19 cellular contexts compared by ENCODE assay signal in genomic region chr11:6594142-6594768, GRCh38. TPM values are rescaled to one million over a fixed set of nuclear protein-coding genes. Genes with fewer than 3 reads are reported as not detected.
DNase-seq lines count a peak whose midpoint lies in the region; ATAC-seq and TF ChIP-seq lines count a peak whose summit lies in the region.
"Had no signal": no experiment of that assay in that cellular context is flagged by ENCODE, and none has a peak within 500 bp of the region (broad histone marks: within the 10 kb centered on the region; RNA-seq: fewer than 3 reads in every experiment).

No MANE protein-coding gene starts in this region.

- no peak overlapping the region for H3K27ac ChIP-seq in BLaER1
- H3K27ac ChIP-seq in lung (ENCODE audit: low read depth in 1 of 2, low read length in 1 of 2), result peak overlapping the region in 1 of 2 donors; percentile 10
- H3K27ac ChIP-seq: GM23248 had no signal

- peak overlapping the region; percentile 20 for H3K4me2 ChIP-seq in BLaER1

- H3K9me3 Mint-ChIP-seq in HFFc6, result no peaks in the 10 kb centered on the region
- H3K9me3 Mint-ChIP-seq in effector memory CD8-positive, alpha-beta T cell, result no peaks in the 10 kb centered on the region
- H3K9me3 Mint-ChIP-seq: activated naive CD4-positive, alpha-beta T cell treated with anti-CD3 and anti-CD28 coated beads, Interleukin-2, amount 50 U/mL, for 24 hours; activated T-cell treated with anti-CD3 and anti-CD28 coated beads, Interleukin-2, amount 50 U/mL, for 24 hours; dendritic cell treated with granulocyte-macrophage colony-stimulating factor and Interleukin-4, amounts not matched to agents 40 ng/mL and 50 ng/mL, for 4 days; stimulated activated effector memory CD8-positive, alpha-beta T cell treated with anti-CD3 and anti-CD28 coated beads, Interleukin-12 subunit alpha, Interleukin-12 subunit beta, amount 100 ng/mL, for 72 hours had no signal

- H3K27me3 ChIP-seq in BLaER1 (no peaks in the 10 kb centered on the region), lung (ENCODE audit: control insufficient read depth, insufficient read depth) (no peaks in the 10 kb centered on the region)
- H3K27me3 ChIP-seq: gastroesophageal sphincter, tibial artery had no signal

- H3K36me3 Mint-ChIP-seq in HFFc6 (ENCODE audit: low read depth), result peaks cover 32% of the 10 kb centered on the region
- H3K36me3 Mint-ChIP-seq in effector memory CD8-positive, alpha-beta T cell (ENCODE audit: insufficient read depth), result peaks cover 40% of the 10 kb centered on the region

- H3K4me1 Mint-ChIP-seq in HFFc6 (ENCODE audit: low read depth), result peaks cover 7% of the 10 kb centered on the region
- H3K4me1 Mint-ChIP-seq in effector memory CD8-positive, alpha-beta T cell (ENCODE audit: low read depth in 2 of 2), result peaks cover 20 to 31% of the 10 kb centered on the region in 2 donors

- H3K4me3 Mint-ChIP-seq in HFFc6, result no peak overlapping the region
- no peak overlapping the region for H3K4me3 Mint-ChIP-seq in effector memory CD8-positive, alpha-beta T cell
- H3K4me3 Mint-ChIP-seq: activated naive CD4-positive, alpha-beta T cell treated with anti-CD3 and anti-CD28 coated beads, Interleukin-2, amount 50 U/mL, for 24 hours; activated T-cell treated with anti-CD3 and anti-CD28 coated beads, Interleukin-2, amount 50 U/mL, for 24 hours; dendritic cell treated with granulocyte-macrophage colony-stimulating factor and Interleukin-4, amounts not matched to agents 40 ng/mL and 50 ng/mL, for 4 days; stimulated activated effector memory CD8-positive, alpha-beta T cell treated with anti-CD3 and anti-CD28 coated beads, Interleukin-12 subunit alpha, Interleukin-12 subunit beta, amount 100 ng/mL, for 72 hours had no signal

- no peak for ATAC-seq in effector memory CD8-positive, alpha-beta T cell (replicated peaks)
- ATAC-seq in lung (ENCODE audit: insufficient read depth, low FRiP score), result no peak
- ATAC-seq in GM18907 (IDR thresholded peaks at IDR 0.05; ENCODE audit: unreplicated experiment), result no peak
- ATAC-seq: gastroesophageal sphincter; stimulated activated effector memory CD8-positive, alpha-beta T cell treated with anti-CD3 and anti-CD28 coated beads, Interleukin-12 subunit alpha, Interleukin-12 subunit beta, amount 100 ng/mL, for 72 hours had no signal

- H4K20me1 ChIP-seq in BLaER1, result peaks cover 58% of the 10 kb centered on the region

- no peaks in the 10 kb centered on the region for H3K9me3 ChIP-seq in BLaER1
- H3K9me3 ChIP-seq in lung (ENCODE audit: control insufficient read depth in 2 of 2, insufficient read depth in 1 of 2, low read length in 1 of 2), result no peaks in the 10 kb centered on the region
- H3K9me3 ChIP-seq: Caco-2, gastroesophageal sphincter, tibial artery had no signal

- H3K4me3 ChIP-seq in BLaER1 (no peak overlapping the region), lung (no peak overlapping the region)
- H3K4me3 ChIP-seq: gastroesophageal sphincter, GM23248, tibial artery had no signal

- TF ChIP-seq CTCF in HFFc6 (IDR thresholded peaks at IDR 0.05) (peak; percentile 32; the same call in 1 of the 2 replicates), lung (IDR thresholded peaks at IDR 0.05; ENCODE audit: control extremely low read depth, extremely low read depth) (no peak)

- H3K4me1 ChIP-seq in BLaER1 (peaks cover 22% of the 10 kb centered on the region), lung (ENCODE audit: control insufficient read depth in 2 of 2, insufficient read depth in 2 of 2, low read length in 2 of 2) (peaks cover 3 to 34% of the 10 kb centered on the region in 2 donors)

- H3K36me3 ChIP-seq in BLaER1 (peaks cover 77% of the 10 kb centered on the region), lung (ENCODE audit: control insufficient read depth in 2 of 2, insufficient read depth in 2 of 2, low read length in 2 of 2) (peaks cover 11 to 16% of the 10 kb centered on the region in 2 donors)

- WGBS in lung, 2 donors, result 62 to 88% methylated on average over 3 of the region's 3 CpGs

- DNase-seq in HFFc6 (no peak), lung (ENCODE audit: low spot score) (peak; percentile 10), MV-4-11 (lab: John Stamatoyannopoulos, UW) (no peak), NCI-H187 treated with DMSO at 0.1 percent for 48 hours (lab: John Stamatoyannopoulos, UW) (no peak), NCI-H1694 (lab: John Stamatoyannopoulos, UW) (no peak)
- DNase-seq in effector memory CD8-positive, alpha-beta T cell, result no peak
- DNase-seq: activated T-cell treated with anti-CD3 and anti-CD28 coated beads, Interleukin-2, amount 50 U/mL, for 24 hours; Caco-2; erythroblast; GM23248; NCI-H1092 treated with DMSO at 0.1 percent for 48 hours; NCI-H526 treated with DMSO at 0.1 percent for 48 hours; tibial artery had no signal

- H3K27ac Mint-ChIP-seq in HFFc6, result 0 out of 2 replicates have a peak overlapping the region, but pooled peaks have one; percentile 29
- peak overlapping the region; percentile 10 to 26 for H3K27ac Mint-ChIP-seq in effector memory CD8-positive, alpha-beta T cell
- H3K27ac Mint-ChIP-seq: activated T-cell treated with anti-CD3 and anti-CD28 coated beads, Interleukin-2, amount 50 U/mL, for 24 hours; dendritic cell treated with granulocyte-macrophage colony-stimulating factor and Interleukin-4, amounts not matched to agents 40 ng/mL and 50 ng/mL, for 4 days; stimulated activated effector memory CD8-positive, alpha-beta T cell treated with anti-CD3 and anti-CD28 coated beads, Interleukin-12 subunit alpha, Interleukin-12 subunit beta, amount 100 ng/mL, for 72 hours had no signal

- no peaks in the 10 kb centered on the region; the same call in 1 of the 2 replicates for H3K27me3 Mint-ChIP-seq in HFFc6 (ENCODE audit: insufficient read depth)
- H3K27me3 Mint-ChIP-seq in effector memory CD8-positive, alpha-beta T cell, result no peaks in the 10 kb centered on the region
- H3K27me3 Mint-ChIP-seq: activated naive CD4-positive, alpha-beta T cell treated with anti-CD3 and anti-CD28 coated beads, Interleukin-2, amount 50 U/mL, for 24 hours; activated T-cell treated with anti-CD3 and anti-CD28 coated beads, Interleukin-2, amount 50 U/mL, for 24 hours; dendritic cell treated with granulocyte-macrophage colony-stimulating factor and Interleukin-4, amounts not matched to agents 40 ng/mL and 50 ng/mL, for 4 days had no signal

- no peak overlapping the region for H3K9ac ChIP-seq in BLaER1
- H3K9ac ChIP-seq: GM23248 had no signal

RNA-seq across cellular contexts. Expression of gene RRP8, which starts 9.2 kb away (rescaled TPM):
- 10 to 100 TPM; 18.5 to 26.7 (median 20.2) TPM for total RNA-seq in HFFc6 (2021; fragmentation: NEBNext Ultra II Directional; extraction: Animal tissue kit (Norgen Biotek cat#: 25700))
- 10 to 100 TPM; 15.0 to 19.1 TPM for total RNA-seq in lung
- 10 to 100 TPM; 16.2 to 17.4 TPM for polyA plus RNA-seq in lung

RNA-seq across cellular contexts. Expression of gene ILK, which starts 9.3 kb away (rescaled TPM):
- 100 to 1,000 TPM; 195 to 245 (median 223) TPM for total RNA-seq in HFFc6 (2021; fragmentation: NEBNext Ultra II Directional; extraction: Animal tissue kit (Norgen Biotek cat#: 25700))
- total RNA-seq in lung, result 100 to 1,000 TPM; 134 to 147 TPM
- 100 to 1,000 TPM in 1 of 2 donors, 10 to 100 TPM in 1; 91.1 to 138 TPM for polyA plus RNA-seq in lung

RNA-seq across cellular contexts. Expression of gene TAF10, which starts 17.8 kb away (rescaled TPM):
- total RNA-seq in HFFc6 (2021; fragmentation: NEBNext Ultra II Directional; extraction: Animal tissue kit (Norgen Biotek cat#: 25700)), result 100 to 1,000 TPM; 148 to 205 (median 192) TPM
- total RNA-seq in lung, result 100 to 1,000 TPM in 1 of 2 donors, 10 to 100 TPM in 1; 23.9 to 149 TPM
- 100 to 1,000 TPM; 108 to 126 TPM for polyA plus RNA-seq in lung

RNA-seq across cellular contexts. Expression of gene TPP1, which starts 25.0 kb away (rescaled TPM):
- total RNA-seq in HFFc6 (2021; fragmentation: NEBNext Ultra II Directional; extraction: Animal tissue kit (Norgen Biotek cat#: 25700)), result 10 to 100 TPM; 50.1 to 61.7 (median 54.1) TPM
- total RNA-seq in lung, result 100 to 1,000 TPM; 124 to 150 TPM
- 100 to 1,000 TPM in 1 of 2 donors, 10 to 100 TPM in 1; 57.6 to 169 TPM for polyA plus RNA-seq in lung
